Comparison of ENCODE assay signal across 13 cellular contexts in the genomic region with DNA sequence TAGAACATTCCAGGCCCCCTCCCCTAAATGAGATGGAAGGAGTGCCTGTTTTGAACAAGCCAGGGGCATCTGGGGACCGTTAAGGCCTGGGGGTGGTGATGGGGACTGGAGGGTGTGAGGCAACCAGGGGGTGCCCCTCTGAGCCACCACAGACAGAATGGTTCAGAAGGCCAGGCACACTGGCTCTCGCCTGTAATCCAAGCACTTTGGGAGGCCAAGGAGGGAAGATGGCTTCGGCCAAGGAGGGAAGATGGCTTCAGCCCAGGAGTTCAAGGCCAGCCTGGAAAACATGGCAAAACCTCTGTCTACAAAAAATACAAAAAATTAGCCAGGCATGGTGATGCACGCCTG. TPM values are rescaled to one million over a fixed set of nuclear protein-coding genes. Genes with fewer than 3 reads are reported as not detected.
DNase-seq lines count a peak whose midpoint lies in the region; ATAC-seq and TF ChIP-seq lines count a peak whose summit lies in the region.
"Had no signal": no experiment of that assay in that cellular context is flagged by ENCODE, and none has a peak within 500 bp of the region (broad histone marks: within the 10 kb centered on the region; RNA-seq: fewer than 3 reads in every experiment).

No MANE protein-coding gene starts in this region.

- no peaks in the 10 kb centered on the region for H3K27me3 ChIP-seq in Panc1 (ENCODE audit: control insufficient read depth, insufficient read depth, low read length)
- H3K27me3 ChIP-seq in trophoblast cell (ENCODE audit: insufficient read depth, low read length), result peaks cover 2% of the 10 kb centered on the region

- H4K8ac ChIP-seq in trophoblast cell (ENCODE audit: low read depth, low read length), result no peak overlapping the region

- peaks cover 42% of the 10 kb centered on the region for H3K4me1 Mint-ChIP-seq in CD14-positive monocyte

- CTCF ChIA-PET in Panc1 (lab: Charles Lee), result no interaction called here

- no peak overlapping the region for H4K12ac ChIP-seq in trophoblast cell (ENCODE audit: low read depth, low read length)

- DNase-seq in CD14-positive monocyte (ENCODE audit: low spot score) (no peak), Panc1 (ENCODE audit: low read depth, low spot score) (no peak), epithelial cell of prostate (ENCODE audit: low read depth, low spot score) (no peak), trophoblast cell (peak in 1 of 2 donors; percentile 34), COR-L47 (lab: John Stamatoyannopoulos, UW) (no peak)
- DNase-seq: activated CD8-positive, alpha-beta memory T cell treated with anti-CD3 and anti-CD28 coated beads, Interleukin-2, amount 50 U/mL, for 48 hours; cerebellar nuclear complex; DMS79; NCI-H2171 had no signal

- peaks cover 65% of the 10 kb centered on the region for H3K79me2 ChIP-seq in trophoblast cell (ENCODE audit: control insufficient read depth, insufficient read depth, low read length, poor library complexity)

- H3K36me3 ChIP-seq in Panc1 (ENCODE audit: control insufficient read depth, insufficient read depth, low read length) (no peaks in the 10 kb centered on the region), trophoblast cell (ENCODE audit: control insufficient read depth in 1 of 2, insufficient read depth in 2 of 2, low read length in 2 of 2) (peaks cover 50 to 51% of the 10 kb centered on the region in 2 experiments)
- H3K36me3 ChIP-seq: prostate gland had no signal

- H3K18ac ChIP-seq in trophoblast cell (ENCODE audit: low read length), result peak overlapping the region; percentile 24

- TF ChIP-seq CTCF in CD14-positive monocyte (IDR thresholded peaks at IDR 0.05), result no peak
- no peak for TF ChIP-seq CTCF in Panc1 (IDR thresholded peaks at IDR 0.05)

- peak overlapping the region in 5 of 7 donors; percentile 12 to 85 (median 58) for H3K27ac Mint-ChIP-seq in CD14-positive monocyte

- peak overlapping the region; percentile 29 for H3K9ac ChIP-seq in trophoblast cell (ENCODE audit: low read length)

- H3K4me3 ChIP-seq in Panc1 (ENCODE audit: low read depth in 2 of 2, low read length in 2 of 2) (peak overlapping the region; percentile 84 to 89), trophoblast cell (ENCODE audit: low read depth, low read length) (peak overlapping the region; percentile 16)

- H2BK12ac ChIP-seq in trophoblast cell (ENCODE audit: low read length), result no peak overlapping the region

- H3K14ac ChIP-seq in trophoblast cell (ENCODE audit: low read length), result no peak overlapping the region

- ATAC-seq in Panc1, result no peak
- no peak for ATAC-seq in HG03378 (IDR thresholded peaks at IDR 0.05; ENCODE audit: unreplicated experiment)
- no peak for ATAC-seq in GM21528 (IDR thresholded peaks at IDR 0.05; ENCODE audit: low FRiP score, unreplicated experiment)
- ATAC-seq in HG02840 (IDR thresholded peaks at IDR 0.05; ENCODE audit: low FRiP score, unreplicated experiment), result no peak

- H3K4me2 ChIP-seq in trophoblast cell (ENCODE audit: low read length), result peak overlapping the region; percentile 84

- H3K4me1 ChIP-seq in Panc1 (ENCODE audit: control insufficient read depth, insufficient read depth, low read length), result peaks cover 54% of the 10 kb centered on the region
- H3K4me1 ChIP-seq in trophoblast cell (ENCODE audit: control insufficient read depth in 1 of 2, insufficient read depth in 2 of 2, low read length in 2 of 2), result peaks cover 29 to 37% of the 10 kb centered on the region in 2 experiments

- H3K36me3 Mint-ChIP-seq in CD14-positive monocyte, result no peaks in the 10 kb centered on the region

- no peak overlapping the region for H2BK120ac ChIP-seq in trophoblast cell (ENCODE audit: insufficient read depth, low read length, poor library complexity)

- BruUV-seq in Panc1 (replicated peaks; lab: Mats Ljungman, UMichigan), result no TSS peak

- H2BK5ac ChIP-seq in trophoblast cell (ENCODE audit: low read depth, low read length, poor library complexity), result no peak overlapping the region

- H3K4ac ChIP-seq in trophoblast cell (ENCODE audit: low read depth, low read length), result peak overlapping the region; percentile 100

- no peak overlapping the region for H4K91ac ChIP-seq in trophoblast cell (ENCODE audit: low read depth, low read length)

- POLR2A ChIA-PET in Panc1 (lab: Charles Lee), result interaction anchor here (0.7 kb wide), 1 partner anchor 87 kb away, joined by 3 read pairs; no protein-coding TSS in a partner anchor

- peak overlapping the region in 1 of 2 donors; percentile 15 for H3K4me3 Mint-ChIP-seq in CD14-positive monocyte

- no peak overlapping the region for H3K23ac ChIP-seq in trophoblast cell (ENCODE audit: low read length)

- peaks cover 30 to 46% (median 40%) of the 10 kb centered on the region in 3 donors for H3K27me3 Mint-ChIP-seq in CD14-positive monocyte (ENCODE audit: low read depth in 3 of 3)

- peak overlapping the region; percentile 95 for H3K27ac ChIP-seq in Panc1 (ENCODE audit: low read length)
- peak overlapping the region; percentile 96 for H3K27ac ChIP-seq in epithelial cell of prostate
- peak overlapping the region; percentile 44 for H3K27ac ChIP-seq in trophoblast cell (ENCODE audit: low read depth, low read length)
- H3K27ac ChIP-seq: prostate gland had no signal

- in situ Hi-C loops in Panc1 (cut with HindIII; ENCODE audit: low pct_unique_long_range_greater_than_20kb, low sequenced_read_pairs), result no loop called here

- peaks cover 45% of the 10 kb centered on the region for H3K79me1 ChIP-seq in trophoblast cell (ENCODE audit: low read length)

- no peak overlapping the region for H2AK5ac ChIP-seq in trophoblast cell (ENCODE audit: low read length)

- WGBS in trophoblast cell (ENCODE audit: extremely low coverage, insufficient coverage, insufficient read length), result no CpG with 5 or more reads among the region's 4 CpGs

- H3K9me3 Mint-ChIP-seq in CD14-positive monocyte, result peaks cover 0 to 9% (median 2%) of the 10 kb centered on the region in 7 donors

- intact Hi-C loops in CD14-positive monocyte (cut with micrococcal nuclease) (no loop called here), Panc1 (cut with micrococcal nuclease; ENCODE audit: unreplicated experiment) (no loop called here)

- H3K9me3 ChIP-seq in Panc1 (ENCODE audit: control insufficient read depth, insufficient read depth, low read depth, low read length), result no peaks in the 10 kb centered on the region
- H3K9me3 ChIP-seq in trophoblast cell (ENCODE audit: insufficient read depth, low read depth, low read length), result peaks cover 8% of the 10 kb centered on the region
- H3K9me3 ChIP-seq: prostate gland had no signal

- no peak overlapping the region for H2AFZ ChIP-seq in trophoblast cell (ENCODE audit: insufficient read depth, low read length, poor library complexity)

RNA-seq across cellular contexts. Expression of gene FSCN1, which starts 4.3 kb away (rescaled TPM):
- 1 to 10 TPM; 2.0 to 2.5 TPM for polyA plus RNA-seq in CD14-positive monocyte
- total RNA-seq in Panc1 (2021; ENCODE audit: unreplicated experiment), result 327 TPM
- 487 TPM for polyA plus RNA-seq in Panc1 (2012; ENCODE audit: insufficient read length)
- 507 and 526 TPM in 2 replicates for polyA plus RNA-seq in trophoblast cell (2013)

Comparison
In these comparisons a context has a peak if more than half of its experiments do, and no peak if none do; other contexts are left out.
1. H3K27ac ChIP-seq: peak in every context shown above with its lines; median percentile 96 in epithelial cell of prostate; 95 in Panc1; 44 in trophoblast cell.